In the genomic region with DNA sequence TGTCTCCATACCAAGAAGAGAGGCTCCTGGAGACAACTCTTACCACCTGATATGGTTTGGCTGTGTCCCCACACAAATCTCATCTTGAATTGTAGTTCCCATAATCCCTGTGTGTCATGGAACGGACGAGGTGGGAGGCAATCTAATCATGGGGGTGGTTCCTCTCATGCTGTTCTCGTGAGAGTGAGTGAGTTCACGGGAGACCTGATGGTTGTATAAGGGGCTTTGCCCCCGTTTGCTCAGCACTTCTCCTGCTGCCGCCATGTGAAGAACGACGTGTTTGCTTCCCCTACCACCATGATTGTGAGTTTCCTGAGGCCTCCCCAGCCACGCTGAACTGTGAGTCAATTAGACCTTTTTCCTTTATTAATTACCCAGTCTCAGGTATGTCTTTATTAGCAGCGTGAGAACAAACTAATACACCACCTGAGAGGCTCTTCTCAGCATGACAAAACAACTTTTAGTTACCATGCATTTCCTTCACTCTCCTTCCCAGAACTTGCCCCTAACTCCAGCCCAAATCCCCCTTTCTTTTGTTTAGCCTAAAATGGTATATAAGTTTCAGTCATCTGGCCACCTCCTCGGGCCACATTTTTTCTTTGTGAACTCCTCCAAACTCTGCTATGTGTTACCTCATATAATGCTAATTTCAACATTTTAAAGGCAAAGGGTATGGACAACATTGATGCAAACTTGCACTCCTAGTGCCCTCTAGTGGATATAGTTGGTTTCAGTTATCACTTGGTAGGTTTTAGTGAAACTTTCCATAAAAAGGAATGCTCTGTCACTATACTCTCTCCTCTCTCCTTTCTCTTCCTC, we compare ENCODE assay signal across 9 cellular contexts. TPM values are rescaled to one million over a fixed set of nuclear protein-coding genes. Genes with fewer than 3 reads are reported as not detected.
DNase-seq lines count a peak whose midpoint lies in the region; ATAC-seq and TF ChIP-seq lines count a peak whose summit lies in the region.
"Had no signal": no experiment of that assay in that cellular context is flagged by ENCODE, and none has a peak within 500 bp of the region (broad histone marks: within the 10 kb centered on the region; RNA-seq: fewer than 3 reads in every experiment).

No MANE protein-coding gene starts in this region.

- peaks cover 25% of the 10 kb centered on the region for H3K4me1 Mint-ChIP-seq in endodermal cell

- H3K9ac ChIP-seq in PC-3 (ENCODE audit: low read length) (no peak overlapping the region), endodermal cell (ENCODE audit: extremely low read depth, low read length, poor library complexity, severe bottlenecking) (no peak overlapping the region)

- TF ChIP-seq EP300 in Ishikawa (IDR thresholded peaks at IDR 0.05; ENCODE audit: borderline replicate concordance) = no peak

- H3F3A ChIP-seq in PC-3 (ENCODE audit: low read length, unreplicated experiment) = no peaks in the 10 kb centered on the region

- TF ChIP-seq CTCF in PC-3 (conservative IDR thresholded peaks at IDR 0.05; ENCODE audit: low read depth, low read length) (peak; percentile 66), endodermal cell (conservative IDR thresholded peaks at IDR 0.05) (peak; percentile 91), mucosa of descending colon (IDR thresholded peaks at IDR 0.05) (peak; percentile 46), lower leg skin (IDR thresholded peaks at IDR 0.05) (no peak)

- CTCF ChIA-PET in PC-3 (lab: Charles Lee) = interaction anchor here (0.7 kb wide), 1 partner anchor 15 kb away, joined by 4 read pairs; no protein-coding TSS in a partner anchor

- H3K9me3 ChIP-seq in PC-3 (ENCODE audit: low read length) (no peaks in the 10 kb centered on the region), endodermal cell (ENCODE audit: control insufficient read depth, low read length) (peaks cover 20% of the 10 kb centered on the region), mucosa of descending colon (no peaks in the 10 kb centered on the region)

- in situ Hi-C loops in G401 (cut with HindIII; ENCODE audit: low sequenced_read_pairs) = no loop called here

- ATAC-seq in GM19468 (IDR thresholded peaks at IDR 0.05; ENCODE audit: extremely low read depth, unreplicated experiment) (peak; percentile 61), PC-3 (peak; percentile 70), mucosa of descending colon (peak; percentile 68), HG02840 (IDR thresholded peaks at IDR 0.05; ENCODE audit: low FRiP score, unreplicated experiment) (no peak)

- H3K4me1 ChIP-seq in PC-3 (ENCODE audit: insufficient read depth, low read length) (no peaks in the 10 kb centered on the region), endodermal cell (ENCODE audit: control insufficient read depth, insufficient read depth, low read length) (no peaks in the 10 kb centered on the region), mucosa of descending colon (ENCODE audit: low read depth) (peaks cover 3% of the 10 kb centered on the region)

- H3K4me3 Mint-ChIP-seq in endodermal cell = peak overlapping the region; percentile 24
- H3K4me3 Mint-ChIP-seq: activated naive CD8-positive, alpha-beta T cell had no signal

- H3K27me3 ChIP-seq in PC-3 (ENCODE audit: low read length) (no peaks in the 10 kb centered on the region), endodermal cell (ENCODE audit: control insufficient read depth, insufficient read depth, low read length, poor library complexity, severe bottlenecking) (no peaks in the 10 kb centered on the region)

- peak; percentile 81 for TF ChIP-seq RAD21 in Ishikawa (IDR thresholded peaks at IDR 0.05; ENCODE audit: low read depth)

- BruUV-seq in PC-3 (replicated peaks; lab: Mats Ljungman, UMichigan) = no TSS peak

- H3K27ac Mint-ChIP-seq in endodermal cell = peak overlapping the region; percentile 96
- H3K27ac Mint-ChIP-seq: activated naive CD8-positive, alpha-beta T cell had no signal

- H3K9me3 Mint-ChIP-seq in endodermal cell = peaks cover 32% of the 10 kb centered on the region

- 63 to 80% methylated on average over 5 to 11 of the region's 11 CpGs for WGBS in endodermal cell (ENCODE audit: insufficient coverage in 1 of 2, insufficient read length in 1 of 2), 2 experiments
- 68 to 74% methylated on average over 11 of the region's 11 CpGs for WGBS in lower leg skin, 2 donors

- intact Hi-C loops in PC-3 (cut with micrococcal nuclease) = loop anchor here (1.0 kb wide), 2 partner anchors 78 to 263 kb away; no protein-coding TSS in a partner anchor
- intact Hi-C loops in mucosa of descending colon (cut with DNase I, micrococcal nuclease) = no loop called here
- intact Hi-C loops in lower leg skin (cut with DNase I; ENCODE audit: low total_unique reads) = loop anchor here (10.0 kb wide), 1 partner anchor 255 kb away; no protein-coding TSS in a partner anchor

- H3K36me3 Mint-ChIP-seq in endodermal cell (ENCODE audit: low read depth) = peaks cover 16% of the 10 kb centered on the region
- H3K36me3 Mint-ChIP-seq: activated naive CD8-positive, alpha-beta T cell had no signal

- no peaks in the 10 kb centered on the region for H3K27me3 Mint-ChIP-seq in endodermal cell (ENCODE audit: insufficient read depth)

- H3K79me2 ChIP-seq in PC-3 (ENCODE audit: low read length) = no peaks in the 10 kb centered on the region

- TF ChIP-seq POLR2A in lower leg skin (IDR thresholded peaks at IDR 0.05) = no peak

- no peak overlapping the region for H2AFZ ChIP-seq in PC-3 (ENCODE audit: low read length)

- H3K9me2 ChIP-seq in PC-3 (replicated peaks; ENCODE audit: low read length) = no peaks in the 10 kb centered on the region

- peak; percentile 50 for DNase-seq in G401 (ENCODE audit: low spot score)
- DNase-seq in PC-3 = peak; percentile 48
- peak; percentile 72 for DNase-seq in endodermal cell
- peak in 1 of 3 donors; percentile 10 for DNase-seq in mucosa of descending colon
- no peak for DNase-seq in lower leg skin (ENCODE audit: low spot score in 2 of 2)

- no peak overlapping the region for H3K4me2 ChIP-seq in PC-3 (ENCODE audit: low read length)

- POLR2A ChIA-PET in PC-3 (lab: Charles Lee; ENCODE audit: unreplicated experiment) = no interaction called here

- no peaks in the 10 kb centered on the region for H3K36me3 ChIP-seq in PC-3 (ENCODE audit: low read depth, low read length)
- no peaks in the 10 kb centered on the region for H3K36me3 ChIP-seq in endodermal cell (ENCODE audit: control insufficient read depth, insufficient read depth, low read length)
- no peaks in the 10 kb centered on the region for H3K36me3 ChIP-seq in mucosa of descending colon (ENCODE audit: low read depth)

- H3K4me3 ChIP-seq in PC-3 (ENCODE audit: low read length) (no peak overlapping the region), endodermal cell (ENCODE audit: low read length) (peak overlapping the region; percentile 49), mucosa of descending colon (no peak overlapping the region), lower leg skin (ENCODE audit: low read depth, poor library complexity, severe bottlenecking) (no peak overlapping the region)

- H3K27ac ChIP-seq in PC-3 (ENCODE audit: low read length) (no peak overlapping the region), endodermal cell (ENCODE audit: low read depth, low read length) (no peak overlapping the region)

- H4K20me1 ChIP-seq in PC-3 (ENCODE audit: low read length) = no peaks in the 10 kb centered on the region

TF ChIP-seq in Ishikawa, 13 proteins besides CTCF, POLR2A, EP300 and RAD21:
- TF ChIP-seq NFIC (IDR thresholded peaks at IDR 0.05) = no peak
- TF ChIP-seq, protein P1, sequence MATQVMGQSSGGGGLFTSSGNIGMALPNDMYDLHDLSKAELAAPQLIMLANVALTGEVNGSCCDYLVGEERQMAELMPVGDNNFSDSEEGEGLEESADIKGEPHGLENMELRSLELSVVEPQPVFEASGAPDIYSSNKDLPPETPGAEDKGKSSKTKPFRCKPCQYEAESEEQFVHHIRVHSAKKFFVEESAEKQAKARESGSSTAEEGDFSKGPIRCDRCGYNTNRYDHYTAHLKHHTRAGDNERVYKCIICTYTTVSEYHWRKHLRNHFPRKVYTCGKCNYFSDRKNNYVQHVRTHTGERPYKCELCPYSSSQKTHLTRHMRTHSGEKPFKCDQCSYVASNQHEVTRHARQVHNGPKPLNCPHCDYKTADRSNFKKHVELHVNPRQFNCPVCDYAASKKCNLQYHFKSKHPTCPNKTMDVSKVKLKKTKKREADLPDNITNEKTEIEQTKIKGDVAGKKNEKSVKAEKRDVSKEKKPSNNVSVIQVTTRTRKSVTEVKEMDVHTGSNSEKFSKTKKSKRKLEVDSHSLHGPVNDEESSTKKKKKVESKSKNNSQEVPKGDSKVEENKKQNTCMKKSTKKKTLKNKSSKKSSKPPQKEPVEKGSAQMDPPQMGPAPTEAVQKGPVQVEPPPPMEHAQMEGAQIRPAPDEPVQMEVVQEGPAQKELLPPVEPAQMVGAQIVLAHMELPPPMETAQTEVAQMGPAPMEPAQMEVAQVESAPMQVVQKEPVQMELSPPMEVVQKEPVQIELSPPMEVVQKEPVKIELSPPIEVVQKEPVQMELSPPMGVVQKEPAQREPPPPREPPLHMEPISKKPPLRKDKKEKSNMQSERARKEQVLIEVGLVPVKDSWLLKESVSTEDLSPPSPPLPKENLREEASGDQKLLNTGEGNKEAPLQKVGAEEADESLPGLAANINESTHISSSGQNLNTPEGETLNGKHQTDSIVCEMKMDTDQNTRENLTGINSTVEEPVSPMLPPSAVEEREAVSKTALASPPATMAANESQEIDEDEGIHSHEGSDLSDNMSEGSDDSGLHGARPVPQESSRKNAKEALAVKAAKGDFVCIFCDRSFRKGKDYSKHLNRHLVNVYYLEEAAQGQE (IDR thresholded peaks at IDR 0.05; ENCODE audit: low read depth) = no peak
- no peak for TF ChIP-seq CREB1 (IDR thresholded peaks at IDR 0.05; ENCODE audit: low read depth)
- TF ChIP-seq TAF1 (IDR thresholded peaks at IDR 0.05; ENCODE audit: low read depth) = no peak
- TF ChIP-seq EGR1 (IDR thresholded peaks at IDR 0.05) = no peak
- TF ChIP-seq, protein P2, sequence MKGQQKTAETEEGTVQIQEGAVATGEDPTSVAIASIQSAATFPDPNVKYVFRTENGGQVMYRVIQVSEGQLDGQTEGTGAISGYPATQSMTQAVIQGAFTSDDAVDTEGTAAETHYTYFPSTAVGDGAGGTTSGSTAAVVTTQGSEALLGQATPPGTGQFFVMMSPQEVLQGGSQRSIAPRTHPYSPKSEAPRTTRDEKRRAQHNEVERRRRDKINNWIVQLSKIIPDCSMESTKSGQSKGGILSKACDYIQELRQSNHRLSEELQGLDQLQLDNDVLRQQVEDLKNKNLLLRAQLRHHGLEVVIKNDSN (IDR thresholded peaks at IDR 0.05) = no peak
- no peak for TF ChIP-seq TCF12 (IDR thresholded peaks at IDR 0.05; ENCODE audit: low read depth)
- no peak for TF ChIP-seq TEAD4 (IDR thresholded peaks at IDR 0.05)
- TF ChIP-seq FOXM1 (IDR thresholded peaks at IDR 0.05; ENCODE audit: borderline replicate concordance, low read depth) = no peak
TF ChIP-seq in Ishikawa: peak in this region for 0.

RNA-seq across cellular contexts. Expression of a gene that starts 58.6 kb away (rescaled TPM):
- total RNA-seq in G401 (2014; rRNA removed; shearing (Covaris generic)) = not detected in 2 replicates
- total RNA-seq in PC-3 (2014; rRNA removed) = not detected in 2 replicates
- total RNA-seq in endodermal cell = 1 to 10 TPM in 1 of 2 donors, under 1 TPM in 1; 0.46 to 1.1 TPM
- polyA plus RNA-seq in endodermal cell (2013, experiment 1 of 2) = not detected
- polyA plus RNA-seq in endodermal cell (2013, experiment 2 of 2) = not detected
- total RNA-seq in mucosa of descending colon = not detected
- total RNA-seq in lower leg skin = not detected

Comparison
In these comparisons a context has a peak if more than half of its experiments do, and no peak if none do; other contexts are left out.
1. DNase-seq: peak in G401 (single experiment), PC-3 (single experiment) and endodermal cell (single experiment); none in lower leg skin (0 of 2).
2. CTCF ChIP-seq: peak in PC-3 (single experiment), endodermal cell (single experiment) and mucosa of descending colon (single experiment); none in lower leg skin (0 of 3).
3. intact Hi-C loops: an anchor here in PC-3 (1.0 kb wide) and lower leg skin (10.0 kb wide); none called in mucosa of descending colon.